9 cellular contexts compared by ENCODE assay signal in genomic region chr9:17802249-17802857, GRCh38.
DNase-seq lines count a peak whose midpoint lies in the region; ATAC-seq and TF ChIP-seq lines count a peak whose summit lies in the region.
"Had no signal": no experiment of that assay in that cellular context is flagged by ENCODE, and none has a peak within 500 bp of the region (broad histone marks: within the 10 kb centered on the region; RNA-seq: fewer than 3 reads in every experiment).

No MANE protein-coding gene starts in this region.

- CTCF ChIA-PET in A673 (lab: Charles Lee), result no interaction called here

- H3K27ac ChIP-seq in A673 (ENCODE audit: low read depth, low read length, poor library complexity, severe bottlenecking) (no peak overlapping the region), foreskin keratinocyte (no peak overlapping the region)

- ATAC-seq in foreskin keratinocyte, result peak; percentile 56
- ATAC-seq in GM21717 (IDR thresholded peaks at IDR 0.05; ENCODE audit: unreplicated experiment), result no peak
- no peak for ATAC-seq in HG02571 (IDR thresholded peaks at IDR 0.05; ENCODE audit: unreplicated experiment)
- ATAC-seq in HG02642 (IDR thresholded peaks at IDR 0.05; ENCODE audit: poor library complexity, unreplicated experiment), result no peak

- no peak overlapping the region for H3K27ac Mint-ChIP-seq in activated T-helper 1 cell treated with anti-CD3 and anti-CD28 coated beads, Interleukin-12 subunit alpha, Interleukin-12 subunit beta, Interleukin-2, Interleukin-4 antibody, amounts not matched to agents 30 ng/mL and 10 ng/mL and 1 ng/mL, durations not matched to agents 14 hours and 24 hours and 36 hours
- H3K27ac Mint-ChIP-seq: memory B cell had no signal

- no peaks in the 10 kb centered on the region for H3K36me3 ChIP-seq in A673 (ENCODE audit: insufficient read depth, low read length, poor library complexity, severe bottlenecking)

- POLR2A ChIA-PET in A673 (lab: Charles Lee; ENCODE audit: low non-redundant PET), result no interaction called here

- intact Hi-C loops in A673 (cut with micrococcal nuclease; ENCODE audit: unreplicated experiment), result loop anchor here (2.0 kb wide), 1 partner anchor 272 kb away; no protein-coding TSS in a partner anchor
- intact Hi-C loops in activated T-helper 1 cell treated with anti-CD3 and anti-CD28 coated beads, Interleukin-12 subunit alpha, Interleukin-12 subunit beta, Interleukin-2, Interleukin-4 antibody, amounts not matched to agents 30 ng/mL and 10 ng/mL and 1 ng/mL, durations not matched to agents 14 hours and 24 hours and 36 hours (cut with micrococcal nuclease), result loop anchor here (10.0 kb wide), 1 partner anchor 268 kb away; no protein-coding TSS in a partner anchor

- no peaks in the 10 kb centered on the region for H3K36me3 Mint-ChIP-seq in activated T-helper 1 cell treated with anti-CD3 and anti-CD28 coated beads, Interleukin-12 subunit alpha, Interleukin-12 subunit beta, Interleukin-2, Interleukin-4 antibody, amounts not matched to agents 30 ng/mL and 10 ng/mL and 1 ng/mL, durations not matched to agents 14 hours and 24 hours and 36 hours (ENCODE audit: low read depth)
- H3K36me3 Mint-ChIP-seq: memory B cell had no signal

- H3K4me1 Mint-ChIP-seq in activated T-helper 1 cell treated with anti-CD3 and anti-CD28 coated beads, Interleukin-12 subunit alpha, Interleukin-12 subunit beta, Interleukin-2, Interleukin-4 antibody, amounts not matched to agents 30 ng/mL and 10 ng/mL and 1 ng/mL, durations not matched to agents 14 hours and 24 hours and 36 hours (ENCODE audit: low read depth), result no peaks in the 10 kb centered on the region
- H3K4me1 Mint-ChIP-seq: memory B cell had no signal

- TF ChIP-seq CTCF in A673 (conservative IDR thresholded peaks at IDR 0.05; ENCODE audit: low read depth, low read length) (peak; percentile 51), GM12872 (IDR thresholded peaks at IDR 0.05; ENCODE audit: insufficient read depth, low read depth, low read length) (peak; percentile 23; the same call in 1 of the 3 replicates), foreskin keratinocyte (conservative IDR thresholded peaks at IDR 0.05) (peak; percentile 74)

- H3K4me1 ChIP-seq in A673 (ENCODE audit: insufficient read depth, low read length, poor library complexity, severe bottlenecking) (no peaks in the 10 kb centered on the region), foreskin keratinocyte (no peaks in the 10 kb centered on the region)

- DNase-seq in A673 (ENCODE audit: low spot score), result peak; percentile 0
- DNase-seq in RKO (ENCODE audit: low spot score), result peak; percentile 11
- DNase-seq in foreskin keratinocyte, result no peak
- DNase-seq in activated T-helper 1 cell treated with anti-CD3 and anti-CD28 coated beads, Interleukin-12 subunit alpha, Interleukin-12 subunit beta, Interleukin-2, Interleukin-4 antibody, amounts not matched to agents 30 ng/mL and 10 ng/mL and 1 ng/mL, durations not matched to agents 14 hours and 24 hours and 36 hours (ENCODE audit: low spot score), result no peak

- BruUV-seq in A673 (replicated peaks; lab: Mats Ljungman, UMichigan), result no TSS peak

- no peaks in the 10 kb centered on the region for H3K27me3 Mint-ChIP-seq in activated T-helper 1 cell treated with anti-CD3 and anti-CD28 coated beads, Interleukin-12 subunit alpha, Interleukin-12 subunit beta, Interleukin-2, Interleukin-4 antibody, amounts not matched to agents 30 ng/mL and 10 ng/mL and 1 ng/mL, durations not matched to agents 14 hours and 24 hours and 36 hours (ENCODE audit: insufficient read depth)
- H3K27me3 Mint-ChIP-seq: memory B cell had no signal

- H3K9me3 ChIP-seq in A673 (ENCODE audit: low read depth, low read length, poor library complexity, severe bottlenecking), result no peaks in the 10 kb centered on the region

- no peak overlapping the region for H3K4me3 ChIP-seq in A673 (ENCODE audit: low read depth, low read length, poor library complexity, severe bottlenecking)

- H3K4me3 Mint-ChIP-seq in activated T-helper 1 cell treated with anti-CD3 and anti-CD28 coated beads, Interleukin-12 subunit alpha, Interleukin-12 subunit beta, Interleukin-2, Interleukin-4 antibody, amounts not matched to agents 30 ng/mL and 10 ng/mL and 1 ng/mL, durations not matched to agents 14 hours and 24 hours and 36 hours, result no peak overlapping the region
- H3K4me3 Mint-ChIP-seq: memory B cell had no signal

- no peaks in the 10 kb centered on the region for H3K27me3 ChIP-seq in A673 (replicated peaks; ENCODE audit: insufficient read depth, low read depth, low read length, poor library complexity)
- H3K27me3 ChIP-seq in foreskin keratinocyte, result no peaks in the 10 kb centered on the region

- no peaks in the 10 kb centered on the region for H3K9me3 Mint-ChIP-seq in activated T-helper 1 cell treated with anti-CD3 and anti-CD28 coated beads, Interleukin-12 subunit alpha, Interleukin-12 subunit beta, Interleukin-2, Interleukin-4 antibody, amounts not matched to agents 30 ng/mL and 10 ng/mL and 1 ng/mL, durations not matched to agents 14 hours and 24 hours and 36 hours
- H3K9me3 Mint-ChIP-seq: memory B cell had no signal

Comparison
In these comparisons a context has a peak if more than half of its experiments do, and no peak if none do; other contexts are left out.
1. DNase-seq: peak in A673 (single experiment) and RKO (single experiment); none in foreskin keratinocyte (0 of 2) and activated T-helper 1 cell treated with anti-CD3 and anti-CD28 coated beads, Interleukin-12 subunit alpha, Interleukin-12 subunit beta, Interleukin-2, Interleukin-4 antibody, amounts not matched to agents 30 ng/mL and 10 ng/mL and 1 ng/mL, durations not matched to agents 14 hours and 24 hours and 36 hours (single experiment).
2. CTCF ChIP-seq: peak in every context shown above with its lines; median percentile 74 in foreskin keratinocyte; 51 in A673; 23 in GM12872.